Comparison of ENCODE assay signal across 8 cellular contexts in the genomic region with DNA sequence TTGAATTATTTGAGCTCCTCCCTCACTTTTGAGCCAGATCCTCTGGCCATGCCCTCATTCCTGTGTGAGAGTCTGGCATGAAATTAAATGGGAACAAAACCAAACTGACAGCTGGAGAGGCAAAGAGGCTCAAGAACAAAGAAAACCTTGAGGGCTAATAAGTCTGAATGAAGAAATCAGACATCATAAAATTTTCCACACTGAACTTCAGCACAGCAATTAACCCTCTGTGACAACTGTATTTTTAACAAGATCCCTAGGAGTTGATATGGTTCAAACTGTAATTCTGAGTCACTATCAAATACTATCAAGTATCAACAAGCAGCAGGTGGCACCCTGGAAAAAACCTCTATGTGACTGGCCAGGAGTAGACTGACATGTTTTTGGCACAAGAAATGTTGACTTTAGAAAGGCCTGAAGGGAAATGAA.
A peak's percentile ranks its signal among the peaks of the same experiment; 100 is the strongest.
DNase-seq lines count a peak whose midpoint lies in the region; ATAC-seq and TF ChIP-seq lines count a peak whose summit lies in the region.

No MANE protein-coding gene starts in this region.

- no peaks in the 10 kb centered on the region for H3K27me3 ChIP-seq in liver (ENCODE audit: control insufficient read depth in 4 of 4, insufficient read depth in 4 of 4, low read length in 3 of 4)

- H3K27me3 Mint-ChIP-seq in MCF 10A (ENCODE audit: insufficient read depth, unreplicated experiment), result no peaks in the 10 kb centered on the region

- H3K4me3 ChIP-seq in AG10803 (ENCODE audit: low read length) (no peak overlapping the region), liver (ENCODE audit: low read depth in 1 of 3, low read length in 3 of 3) (no peak overlapping the region)

- H3K9me3 Mint-ChIP-seq in MCF 10A (ENCODE audit: unreplicated experiment), result no peaks in the 10 kb centered on the region

- peaks cover 0 to 2% (median 0%) of the 10 kb centered on the region in 4 donors for H3K4me1 ChIP-seq in liver (ENCODE audit: control insufficient read depth in 4 of 4, insufficient read depth in 4 of 4, low read length in 3 of 4)

- intact Hi-C loops in MCF 10A (cut with micrococcal nuclease), result no loop called here

- CTCF ChIA-PET in MCF 10A (lab: Yijun Ruan, JAX), result interaction anchor here (0.6 to 0.9 kb wide), 6 partner anchors 32 to 1756 kb away, joined by 3 to 4 read pairs (median 3); no protein-coding TSS in a partner anchor

- no peak for TF ChIP-seq CTCF in AG10803 (conservative IDR thresholded peaks at IDR 0.05; ENCODE audit: low read length)
- no peak for TF ChIP-seq CTCF in MCF 10A (IDR thresholded peaks at IDR 0.05; ENCODE audit: unreplicated experiment)
- no peak for TF ChIP-seq CTCF in liver (IDR thresholded peaks at IDR 0.05; ENCODE audit: low read depth, low read length, missing input control)

- no peak overlapping the region for H3K9ac ChIP-seq in liver (ENCODE audit: low read depth in 1 of 2, low read length in 2 of 2)

- peak overlapping the region; percentile 65 for H3K27ac Mint-ChIP-seq in MCF 10A (ENCODE audit: low read depth, unreplicated experiment)

- no peak overlapping the region for H3K4me3 Mint-ChIP-seq in MCF 10A (ENCODE audit: unreplicated experiment)

- peaks cover 17% of the 10 kb centered on the region for H3K4me1 Mint-ChIP-seq in MCF 10A (ENCODE audit: insufficient read depth, unreplicated experiment)

- peak; percentile 36 to 41 for TF ChIP-seq RAD21 in liver (IDR thresholded peaks at IDR 0.05)

- no TSS peak for BruUV-seq in MCF 10A (replicated peaks; lab: Mats Ljungman, UMichigan)

- peaks cover 4 to 16% (median 10%) of the 10 kb centered on the region in 4 donors for H3K36me3 ChIP-seq in liver (ENCODE audit: control insufficient read depth in 4 of 4, insufficient read depth in 3 of 4, low read depth in 1 of 4, low read length in 3 of 4)

- H3K9me3 ChIP-seq in liver (ENCODE audit: control insufficient read depth in 4 of 4, low read length in 3 of 4), result no peaks in the 10 kb centered on the region

- POLR2A ChIA-PET in MCF 10A (lab: Yijun Ruan, JAX), result interaction anchor here (1.4 to 1.5 kb wide), 2 partner anchors 10 to 142 kb away, joined by 4 to 10 read pairs; partner anchors contain the start of gene CHD6

- H3K36me3 Mint-ChIP-seq in MCF 10A (ENCODE audit: insufficient read depth, unreplicated experiment), result peaks cover 16% of the 10 kb centered on the region

- no peak overlapping the region for H3K27ac ChIP-seq in liver (ENCODE audit: low read depth in 1 of 2, low read length in 2 of 2)

- peak; percentile 90 for DNase-seq in AG10803 (ENCODE audit: low read depth)
- DNase-seq in NCI-H1694 (lab: John Stamatoyannopoulos, UW), result peak; percentile 32
- peak; percentile 69 for DNase-seq in MCF 10A (ENCODE audit: unreplicated experiment)
- DNase-seq in ecto neural progenitor cell (ENCODE audit: low spot score), result no peak
- DNase-seq in activated effector memory CD4-positive, alpha-beta T cell treated with anti-CD3 and anti-CD28 coated beads, Interleukin-2, amount 50 U/mL, for 16 hours, result no peak

- ATAC-seq in GM21737 (IDR thresholded peaks at IDR 0.05; ENCODE audit: unreplicated experiment) (no peak), HG03460 (IDR thresholded peaks at IDR 0.05; ENCODE audit: unreplicated experiment) (no peak)

TF ChIP-seq in liver, 16 proteins besides CTCF, POLR2A, EP300 and RAD21:
- no peak for TF ChIP-seq NR2F2 (IDR thresholded peaks at IDR 0.05)
- TF ChIP-seq SP1 (IDR thresholded peaks at IDR 0.05), result no peak
- TF ChIP-seq FOXA1 (IDR thresholded peaks at IDR 0.05), result no peak
- peak; percentile 16 for TF ChIP-seq YY1 (IDR thresholded peaks at IDR 0.05)
- TF ChIP-seq ATF3 (IDR thresholded peaks at IDR 0.05), result no peak
- TF ChIP-seq, protein P1, sequence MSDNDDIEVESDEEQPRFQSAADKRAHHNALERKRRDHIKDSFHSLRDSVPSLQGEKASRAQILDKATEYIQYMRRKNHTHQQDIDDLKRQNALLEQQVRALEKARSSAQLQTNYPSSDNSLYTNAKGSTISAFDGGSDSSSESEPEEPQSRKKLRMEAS (IDR thresholded peaks at IDR 0.05), result peak; percentile 25
- TF ChIP-seq HNF4A (conservative IDR thresholded peaks at IDR 0.05), result peak in 1 of 2 donors; percentile 5
- TF ChIP-seq RXRA (IDR thresholded peaks at IDR 0.05), result no peak
- TF ChIP-seq, protein P2, sequence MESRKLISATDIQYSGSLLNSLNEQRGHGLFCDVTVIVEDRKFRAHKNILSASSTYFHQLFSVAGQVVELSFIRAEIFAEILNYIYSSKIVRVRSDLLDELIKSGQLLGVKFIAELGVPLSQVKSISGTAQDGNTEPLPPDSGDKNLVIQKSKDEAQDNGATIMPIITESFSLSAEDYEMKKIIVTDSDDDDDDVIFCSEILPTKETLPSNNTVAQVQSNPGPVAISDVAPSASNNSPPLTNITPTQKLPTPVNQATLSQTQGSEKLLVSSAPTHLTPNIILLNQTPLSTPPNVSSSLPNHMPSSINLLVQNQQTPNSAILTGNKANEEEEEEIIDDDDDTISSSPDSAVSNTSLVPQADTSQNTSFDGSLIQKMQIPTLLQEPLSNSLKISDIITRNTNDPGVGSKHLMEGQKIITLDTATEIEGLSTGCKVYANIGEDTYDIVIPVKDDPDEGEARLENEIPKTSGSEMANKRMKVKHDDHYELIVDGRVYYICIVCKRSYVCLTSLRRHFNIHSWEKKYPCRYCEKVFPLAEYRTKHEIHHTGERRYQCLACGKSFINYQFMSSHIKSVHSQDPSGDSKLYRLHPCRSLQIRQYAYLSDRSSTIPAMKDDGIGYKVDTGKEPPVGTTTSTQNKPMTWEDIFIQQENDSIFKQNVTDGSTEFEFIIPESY (IDR thresholded peaks at IDR 0.05), result no peak
- TF ChIP-seq HNF4G (IDR thresholded peaks at IDR 0.05), result no peak
- no peak for TF ChIP-seq EGR1 (IDR thresholded peaks at IDR 0.05; ENCODE audit: low read depth in 2 of 2)

Comparison
In these comparisons a context has a peak if more than half of its experiments do, and no peak if none do; other contexts are left out.
1. DNase-seq: peak in AG10803 (single experiment), NCI-H1694 (single experiment) and MCF 10A (single experiment); none in ecto neural progenitor cell (single experiment) and activated effector memory CD4-positive, alpha-beta T cell treated with anti-CD3 and anti-CD28 coated beads, Interleukin-2, amount 50 U/mL, for 16 hours (single experiment).